8 cellular contexts compared by ENCODE assay signal in genomic region chr1:110339040-110339426, GRCh38. TPM values are rescaled to one million over a fixed set of nuclear protein-coding genes. Genes with fewer than 3 reads are reported as not detected.
DNase-seq lines count a peak whose midpoint lies in the region; ATAC-seq and TF ChIP-seq lines count a peak whose summit lies in the region.

TSS of gene RBM15 (plus strand) at chr1:110339377. CDS start at chr1:110339406, 29 bp downstream.

- H3K36me3 ChIP-seq in OCI-LY1 (ENCODE audit: insufficient read depth, low read length), result peaks cover 39% of the 10 kb centered on the region

- TF ChIP-seq CTCF in Calu3 (IDR thresholded peaks at IDR 0.05; ENCODE audit: unreplicated experiment), result no peak
- TF ChIP-seq CTCF in OCI-LY1 (IDR thresholded peaks at IDR 0.05; ENCODE audit: low read length), result no peak
- no peak for TF ChIP-seq CTCF in epithelial cell of esophagus (IDR thresholded peaks at IDR 0.05; ENCODE audit: insufficient read depth, low read depth, low read length, missing control alignments)

- peak within 1 kb of the TSS; percentile 97 for H3K27ac ChIP-seq in OCI-LY1 (ENCODE audit: low read depth, low read length, poor library complexity, severe bottlenecking)

- peaks cover 50% of the 10 kb centered on the region for H3K4me1 ChIP-seq in OCI-LY1 (ENCODE audit: insufficient read depth, low read length, severe bottlenecking)

- peak; percentile 93 for DNase-seq in Calu3
- peak; percentile 88 for DNase-seq in HuH-7.5 (ENCODE audit: low spot score)
- peak; percentile 93 for DNase-seq in activated CD8-positive, alpha-beta memory T cell treated with anti-CD3 and anti-CD28 coated beads, Interleukin-2, amount 50 U/mL, for 48 hours
- DNase-seq in epithelial cell of esophagus (ENCODE audit: low read depth), result peak; percentile 100
- peak; percentile 99 for DNase-seq in middle frontal gyrus (ENCODE audit: extremely low spot score, low spot score)
- DNase-seq in stimulated activated CD8-positive, alpha-beta memory T cell treated with anti-CD3 and anti-CD28 coated beads, Interleukin-2, amount 100 ng/mL, for 1 hour (ENCODE audit: low read depth in 2 of 2), result peak; percentile 93 to 94

- peak; percentile 69 for ATAC-seq in GM21529 (IDR thresholded peaks at IDR 0.05; ENCODE audit: unreplicated experiment)

- CTCF ChIA-PET in Calu3 (lab: Charles Lee), result interaction anchor here (0.6 to 1.9 kb wide), 11 partner anchors 19 to 222 kb away, joined by 3 to 9 read pairs (median 6); no protein-coding TSS in a partner anchor

- H3K9ac ChIP-seq in OCI-LY1 (ENCODE audit: low read length), result peak within 1 kb of the TSS; percentile 92

- H2AFZ ChIP-seq in OCI-LY1 (ENCODE audit: low read length), result no peak within 1 kb of the TSS

- H3K4me3 Mint-ChIP-seq in Calu3 (ENCODE audit: low read depth, unreplicated experiment), result no peak within 1 kb of the TSS

- H4K20me1 ChIP-seq in OCI-LY1 (ENCODE audit: insufficient read depth, low read length), result no peaks in the 10 kb centered on the region; the same call in 1 of the 2 replicates

- H3K36me3 Mint-ChIP-seq in Calu3 (ENCODE audit: insufficient read depth, unreplicated experiment), result peaks cover 26% of the 10 kb centered on the region

- no TSS peak for BruUV-seq in Calu3 (replicated peaks; lab: Mats Ljungman, UMichigan)

- peak within 1 kb of the TSS; percentile 82 for H3K4me3 ChIP-seq in OCI-LY1 (ENCODE audit: low read depth, low read length, poor library complexity, severe bottlenecking)
- H3K4me3 ChIP-seq in epithelial cell of esophagus (ENCODE audit: low read length), result peak within 1 kb of the TSS; percentile 96

- no peaks in the 10 kb centered on the region for H3K9me3 ChIP-seq in OCI-LY1 (ENCODE audit: low read length)

- H3K9me2 ChIP-seq in OCI-LY1 (ENCODE audit: low read depth, low read length), result no peaks in the 10 kb centered on the region

- H3K79me2 ChIP-seq in OCI-LY1 (ENCODE audit: insufficient read depth, low read length), result peaks cover 44% of the 10 kb centered on the region

- H3K27me3 Mint-ChIP-seq in Calu3 (ENCODE audit: unreplicated experiment), result no peaks in the 10 kb centered on the region

- H3F3A ChIP-seq in OCI-LY1 (ENCODE audit: insufficient read depth, low read length), result no peaks in the 10 kb centered on the region

- peaks cover 34% of the 10 kb centered on the region for H3K4me1 Mint-ChIP-seq in Calu3 (ENCODE audit: low read depth, unreplicated experiment)

- H3K27me3 ChIP-seq in OCI-LY1 (ENCODE audit: insufficient read depth, low read length), result no peaks in the 10 kb centered on the region

- H3K4me2 ChIP-seq in OCI-LY1 (ENCODE audit: low read length), result peak within 1 kb of the TSS; percentile 74

- intact Hi-C loops in Calu3 (cut with micrococcal nuclease; ENCODE audit: unreplicated experiment), result loop anchor here (5.0 kb wide), 1 partner anchor 53 kb away; the partner anchor contains the start of gene SLC16A4

- no peak within 1 kb of the TSS for H3K27ac Mint-ChIP-seq in Calu3 (ENCODE audit: unreplicated experiment)

- H3K9me3 Mint-ChIP-seq in Calu3 (ENCODE audit: low read depth, unreplicated experiment), result no peaks in the 10 kb centered on the region

RNA-seq across cellular contexts. Expression of gene RBM15, which starts in this region (rescaled TPM):
- 35.6 and 36.7 TPM in 2 replicates for total RNA-seq in Calu3 (2022)

Comparison
In these comparisons a context has a peak if more than half of its experiments do, and no peak if none do; other contexts are left out.
1. Peak in every context shown above with its lines: DNase-seq, ATAC-seq, H3K4me3 ChIP-seq and H3K27ac ChIP-seq.